Comparison of ENCODE assay signal across 9 cellular contexts in the genomic region with DNA sequence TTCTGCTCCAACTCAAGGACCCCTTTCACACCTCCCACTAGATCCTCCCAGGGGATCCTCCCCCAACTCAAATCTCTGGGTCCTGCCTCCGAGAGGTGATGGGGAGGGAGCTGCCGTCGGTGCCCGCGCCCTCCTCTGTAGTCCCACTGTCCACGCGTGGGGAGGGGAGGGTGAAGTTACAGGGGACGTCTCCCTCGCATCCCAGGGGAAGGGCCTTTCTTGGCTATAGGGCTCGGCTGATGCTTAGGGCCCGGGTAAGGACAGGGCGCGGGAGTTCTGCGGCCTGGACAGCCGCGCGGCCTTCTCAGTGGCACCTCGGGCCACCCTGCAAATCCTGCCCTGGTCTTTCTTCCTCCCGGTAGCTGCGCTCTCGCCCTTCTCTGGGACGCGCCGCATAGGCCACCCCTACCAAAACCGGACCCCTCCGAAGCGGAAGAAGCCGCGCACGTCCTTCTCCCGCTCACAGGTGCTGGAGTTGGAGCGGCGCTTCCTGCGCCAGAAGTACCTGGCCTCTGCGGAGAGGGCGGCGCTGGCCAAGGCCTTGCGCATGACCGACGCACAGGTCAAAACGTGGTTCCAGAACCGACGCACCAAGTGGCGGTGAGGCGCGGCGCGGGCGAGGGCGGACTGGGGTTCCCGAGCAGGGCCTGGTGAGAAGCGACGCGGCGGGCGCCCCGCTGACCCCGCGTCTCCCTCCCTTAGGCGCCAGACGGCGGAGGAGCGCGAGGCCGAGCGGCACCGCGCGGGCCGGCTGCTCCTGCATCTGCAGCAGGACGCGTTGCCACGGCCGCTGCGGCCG. TPM values are rescaled to one million over a fixed set of nuclear protein-coding genes. Genes with fewer than 3 reads are reported as not detected.
DNase-seq lines count a peak whose midpoint lies in the region; ATAC-seq and TF ChIP-seq lines count a peak whose summit lies in the region.
"Had no signal": no experiment of that assay in that cellular context is flagged by ENCODE, and none has a peak within 500 bp of the region (broad histone marks: within the 10 kb centered on the region; RNA-seq: fewer than 3 reads in every experiment).

No MANE protein-coding gene starts in this region.

- DNase-seq in stimulated activated CD4-positive, alpha-beta T cell treated with anti-CD3 and anti-CD28 coated beads, Interleukin-15, amount 100 ng/mL, for 24 hours, result peak; percentile 37
- no peak for DNase-seq in stimulated activated CD4-positive, alpha-beta T cell treated with anti-CD3 and anti-CD28 coated beads, Interleukin-4, amount 100 ng/mL, for 24 hours
- DNase-seq in central memory CD8-positive, alpha-beta T cell (ENCODE audit: low spot score in 2 of 2), result no peak
- DNase-seq in prostate gland (ENCODE audit: low spot score) (no peak), ovary (no peak)

- no peaks in the 10 kb centered on the region for H3K9me3 Mint-ChIP-seq in central memory CD8-positive, alpha-beta T cell

- H3K4me3 ChIP-seq in mesodermal cell (ENCODE audit: extremely low read depth, insufficient read depth, low read length, poor library complexity, severe bottlenecking) (peak overlapping the region; percentile 12), prostate gland (peak overlapping the region in 1 of 2 donors; percentile 15), ovary (no peak overlapping the region)
- H3K4me3 ChIP-seq: thyroid gland had no signal

- intact Hi-C loops in prostate gland (cut with DNase I) (no loop called here), ovary (cut with DNase I) (no loop called here)

- ATAC-seq in central memory CD8-positive, alpha-beta T cell (replicated peaks; ENCODE audit: extremely low read depth, poor library complexity, severe bottlenecking), result no peak
- no peak for ATAC-seq in HG02610 (IDR thresholded peaks at IDR 0.05; ENCODE audit: unreplicated experiment)
- ATAC-seq in GM19035 (IDR thresholded peaks at IDR 0.05; ENCODE audit: unreplicated experiment), result no peak

- H3K27me3 ChIP-seq in prostate gland (replicated peaks; ENCODE audit: insufficient read depth), result peaks cover 47% of the 10 kb centered on the region
- peaks cover 18% of the 10 kb centered on the region for H3K27me3 ChIP-seq in ovary

- WGBS in mesodermal cell (ENCODE audit: insufficient coverage in 2 of 2), 2 experiments, result 4 to 7% methylated on average over 60 to 67 of the region's 76 CpGs
- 4% methylated on average over 65 of the region's 76 CpGs for WGBS in prostate gland
- 3 to 4% (median 3%) methylated on average over 31 to 76 of the region's 76 CpGs for WGBS in ovary, 3 donors

- H3K27ac Mint-ChIP-seq in central memory CD8-positive, alpha-beta T cell (ENCODE audit: low read depth), result peak overlapping the region; percentile 39

- peaks cover 8% of the 10 kb centered on the region for H3K4me1 Mint-ChIP-seq in central memory CD8-positive, alpha-beta T cell

- peaks cover 11% of the 10 kb centered on the region for H3K36me3 Mint-ChIP-seq in central memory CD8-positive, alpha-beta T cell (ENCODE audit: insufficient read depth)

- H3K4me1 ChIP-seq in mesodermal cell (ENCODE audit: control insufficient read depth, insufficient read depth, low read length, poor library complexity, severe bottlenecking) (peaks cover 10% of the 10 kb centered on the region), prostate gland (replicated peaks) (peaks cover 11% of the 10 kb centered on the region), ovary (ENCODE audit: insufficient read depth) (peaks cover 3% of the 10 kb centered on the region)

- H3K27ac ChIP-seq in mesodermal cell (ENCODE audit: low read depth, low read length, severe bottlenecking) (no peak overlapping the region), prostate gland (no peak overlapping the region), ovary (no peak overlapping the region)
- H3K27ac ChIP-seq: thyroid gland had no signal

- no peak for TF ChIP-seq POLR2A in prostate gland (IDR thresholded peaks at IDR 0.05)
- TF ChIP-seq POLR2A in ovary (IDR thresholded peaks at IDR 0.05), result no peak

- TF ChIP-seq CTCF in prostate gland (IDR thresholded peaks at IDR 0.05), result no peak
- TF ChIP-seq CTCF in ovary (IDR thresholded peaks at IDR 0.05), result no peak

- H3K36me3 ChIP-seq in mesodermal cell (ENCODE audit: control insufficient read depth, insufficient read depth, low read length) (no peaks in the 10 kb centered on the region), prostate gland (no peaks in the 10 kb centered on the region), ovary (no peaks in the 10 kb centered on the region)
- H3K36me3 ChIP-seq: thyroid gland had no signal

- peaks cover 85% of the 10 kb centered on the region for H3K27me3 Mint-ChIP-seq in central memory CD8-positive, alpha-beta T cell

- TF ChIP-seq EP300 in ovary (IDR thresholded peaks at IDR 0.05), result no peak

- H3K9me3 ChIP-seq in mesodermal cell (ENCODE audit: control insufficient read depth, low read length), result no peaks in the 10 kb centered on the region
- H3K9me3 ChIP-seq in prostate gland, result no peaks in the 10 kb centered on the region
- H3K9me3 ChIP-seq in ovary, result no peaks in the 10 kb centered on the region
- H3K9me3 ChIP-seq: thyroid gland had no signal

- H3K4me3 Mint-ChIP-seq in central memory CD8-positive, alpha-beta T cell, result peak overlapping the region; percentile 66

RNA-seq across cellular contexts. Expression of gene TLX2, which starts 1.2 kb away (rescaled TPM):
- polyA plus RNA-seq in mesodermal cell (2013, experiment 1 of 2), result 0.77 TPM
- polyA plus RNA-seq in mesodermal cell (2013, experiment 2 of 2), result not detected
- total RNA-seq in prostate gland (under 1 TPM in 1 of 2 donors, not detected in 1; 0.97 TPM), ovary (not detected)
- not detected for polyA plus RNA-seq in ovary
- total RNA-seq: thyroid gland had no signal

RNA-seq across cellular contexts. Expression of gene PCGF1, which starts 8.0 kb away (rescaled TPM):
- polyA plus RNA-seq in mesodermal cell (2013, experiment 1 of 2), result 14.5 TPM
- 12.7 TPM for polyA plus RNA-seq in mesodermal cell (2013, experiment 2 of 2)
- total RNA-seq in prostate gland (10 to 100 TPM; 13.6 to 14.7 TPM), ovary (10 to 100 TPM in 5 of 7 donors, 1 to 10 TPM in 2; 9.3 to 24.3 (median 12.2) TPM)
- polyA plus RNA-seq in ovary, result 10 to 100 TPM; 14.9 to 23.4 TPM

RNA-seq across cellular contexts. Expression of gene DQX1, which starts 10.6 kb away (rescaled TPM):
- 0.48 TPM for polyA plus RNA-seq in mesodermal cell (2013, experiment 1 of 2)
- polyA plus RNA-seq in mesodermal cell (2013, experiment 2 of 2), result 0.40 TPM
- not detected for total RNA-seq in prostate gland
- 1 to 10 TPM in 1 of 7 donors, under 1 TPM in 2, not detected in 4; 0.20 to 1.1 (median 0.24) TPM for total RNA-seq in ovary
- under 1 TPM in 1 of 2 donors, not detected in 1; 0.06 TPM for polyA plus RNA-seq in ovary
- total RNA-seq: thyroid gland had no signal

RNA-seq across cellular contexts. Expression of gene AUP1, which starts 14.0 kb away (rescaled TPM):
- 122 TPM for polyA plus RNA-seq in mesodermal cell (2013, experiment 1 of 2)
- 97.6 TPM for polyA plus RNA-seq in mesodermal cell (2013, experiment 2 of 2)
- total RNA-seq in prostate gland, result 100 to 1,000 TPM; 101 to 124 TPM
- 100 to 1,000 TPM in 1 of 7 donors, 10 to 100 TPM in 6; 57.1 to 101 (median 70.4) TPM for total RNA-seq in ovary
- polyA plus RNA-seq in ovary, result 10 to 100 TPM; 65.8 to 87.1 TPM

RNA-seq across cellular contexts. Expression of gene HTRA2, which starts 14.3 kb away (rescaled TPM):
- 32.1 TPM for polyA plus RNA-seq in mesodermal cell (2013, experiment 1 of 2)
- 33.4 TPM for polyA plus RNA-seq in mesodermal cell (2013, experiment 2 of 2)
- total RNA-seq in prostate gland, result 10 to 100 TPM; 19.1 to 37.9 TPM
- total RNA-seq in ovary, result 10 to 100 TPM; 28.7 to 47.6 (median 36.4) TPM
- polyA plus RNA-seq in ovary, result 10 to 100 TPM; 37.5 to 38.9 TPM
